8 cellular contexts compared by ENCODE assay signal in genomic region chr15:78047631-78048409, GRCh38.
DNase-seq lines count a peak whose midpoint lies in the region; ATAC-seq and TF ChIP-seq lines count a peak whose summit lies in the region.

No MANE protein-coding gene starts in this region.

- peak overlapping the region; percentile 66 for H3K4me3 Mint-ChIP-seq in central memory CD8-positive, alpha-beta T cell
- H3K4me3 Mint-ChIP-seq in nephron progenitor cell = no peak overlapping the region

- peaks cover 88% of the 10 kb centered on the region for H3K4me1 Mint-ChIP-seq in central memory CD8-positive, alpha-beta T cell
- H3K4me1 Mint-ChIP-seq in nephron progenitor cell = peaks cover 58% of the 10 kb centered on the region

- peak; percentile 28 for ATAC-seq in central memory CD8-positive, alpha-beta T cell (replicated peaks; ENCODE audit: extremely low read depth, poor library complexity, severe bottlenecking)
- ATAC-seq in GM18873 (IDR thresholded peaks at IDR 0.05; ENCODE audit: low FRiP score, unreplicated experiment) (no peak), GM18517 (IDR thresholded peaks at IDR 0.05; ENCODE audit: unreplicated experiment) (no peak)

- no peaks in the 10 kb centered on the region for H3K9me3 Mint-ChIP-seq in central memory CD8-positive, alpha-beta T cell
- H3K9me3 Mint-ChIP-seq in nephron progenitor cell = no peaks in the 10 kb centered on the region

- H3K36me3 Mint-ChIP-seq in central memory CD8-positive, alpha-beta T cell (ENCODE audit: insufficient read depth) = peaks cover 54% of the 10 kb centered on the region
- no peaks in the 10 kb centered on the region for H3K36me3 Mint-ChIP-seq in nephron progenitor cell (ENCODE audit: low read depth)

- H3K27me3 Mint-ChIP-seq in central memory CD8-positive, alpha-beta T cell = no peaks in the 10 kb centered on the region
- H3K27me3 Mint-ChIP-seq in nephron progenitor cell (ENCODE audit: low read depth, poor library complexity) = no peaks in the 10 kb centered on the region

- H3K27ac Mint-ChIP-seq in central memory CD8-positive, alpha-beta T cell (ENCODE audit: low read depth) = peak overlapping the region; percentile 97
- no peak overlapping the region for H3K27ac Mint-ChIP-seq in nephron progenitor cell

- no peak overlapping the region for H3K4me3 ChIP-seq in mucosa of rectum (ENCODE audit: low read length in 2 of 2)

- no peaks in the 10 kb centered on the region for H3K9me3 ChIP-seq in mucosa of rectum (ENCODE audit: control insufficient read depth in 2 of 2, low read length in 2 of 2)

- H3K9ac ChIP-seq in mucosa of rectum (ENCODE audit: low read depth in 1 of 2, low read length in 2 of 2) = peak overlapping the region in 1 of 2 donors; percentile 9

- peaks cover 6 to 24% of the 10 kb centered on the region in 2 donors for H3K36me3 ChIP-seq in mucosa of rectum (ENCODE audit: control insufficient read depth in 2 of 2, insufficient read depth in 2 of 2, low read length in 2 of 2)

- H3K27me3 ChIP-seq in mucosa of rectum (ENCODE audit: control insufficient read depth in 2 of 2, insufficient read depth in 2 of 2, low read length in 2 of 2) = no peaks in the 10 kb centered on the region

- H3K4me1 ChIP-seq in mucosa of rectum (ENCODE audit: control insufficient read depth in 2 of 2, insufficient read depth in 2 of 2, low read length in 2 of 2) = peaks cover 66 to 70% of the 10 kb centered on the region in 2 donors

- no peak for TF ChIP-seq CTCF in nephron progenitor cell (IDR thresholded peaks at IDR 0.05)

- peak; percentile 65 for DNase-seq in AG20443 (ENCODE audit: low spot score)
- peak; percentile 94 for DNase-seq in Kasumi-1 (lab: John Stamatoyannopoulos, UW)
- DNase-seq in central memory CD8-positive, alpha-beta T cell (ENCODE audit: low spot score in 2 of 2) = peak in 1 of 2 donors; percentile 53
- DNase-seq in GM19240 (ENCODE audit: insufficient read length, low spot score) = no peak
- DNase-seq in nephron progenitor cell = no peak

- H3K27ac ChIP-seq in mucosa of rectum (ENCODE audit: low read depth in 2 of 2, low read length in 2 of 2) = peak overlapping the region; percentile 46 to 68

Comparison
In these comparisons a context has a peak if more than half of its experiments do, and no peak if none do; other contexts are left out.
1. DNase-seq: peak in AG20443 (single experiment) and Kasumi-1 (2 of 2); none in GM19240 (single experiment) and nephron progenitor cell (single experiment).